23 cellular contexts compared by ENCODE assay signal in the genomic region with DNA sequence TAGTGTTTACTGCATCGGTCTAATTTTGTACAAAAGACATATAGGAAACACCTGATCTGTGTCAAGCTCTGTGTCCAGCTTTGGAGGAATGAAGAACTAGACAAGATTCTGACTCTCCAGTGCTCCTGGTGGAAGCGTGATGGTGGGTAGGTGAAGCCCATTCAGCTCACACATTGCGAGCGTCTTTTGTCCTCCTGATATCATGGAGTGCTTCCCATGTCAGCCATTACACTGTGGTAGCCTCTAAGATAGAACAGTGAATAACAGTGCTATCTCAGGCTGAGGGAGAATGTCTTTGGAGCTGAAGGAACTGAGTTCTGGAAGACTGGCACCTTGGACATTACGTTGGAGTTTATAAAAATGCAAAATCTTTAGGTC.
"Had no signal": no experiment of that assay in that cellular context is flagged by ENCODE, and none has a peak within 500 bp of the region (broad histone marks: within the 10 kb centered on the region; RNA-seq: fewer than 3 reads in every experiment).

No MANE protein-coding gene starts in this region.

- H3K36me3 ChIP-seq: colonic mucosa, gastroesophageal sphincter, heart left ventricle had no signal

- H3K79me2 ChIP-seq: hepatocyte had no signal

- H3K27ac ChIP-seq: colonic mucosa, epithelial cell of prostate, foreskin keratinocyte, gastroesophageal sphincter, heart left ventricle, hepatocyte had no signal

- ATAC-seq: effector memory CD8-positive, alpha-beta T cell; esophagus mucosa; foreskin keratinocyte; gastroesophageal sphincter; heart left ventricle; left colon; left lobe of liver; left ventricle myocardium superior; mucosa of descending colon had no signal

- H2AFZ ChIP-seq: hepatocyte had no signal

- H3K4me1 ChIP-seq: colonic mucosa, foreskin keratinocyte, gastroesophageal sphincter had no signal

- H3K4me3 ChIP-seq: colonic mucosa, gastroesophageal sphincter, heart left ventricle, hepatocyte, mucosa of descending colon had no signal

- H3K4me2 ChIP-seq: hepatocyte had no signal

- H3K9me3 ChIP-seq: colonic mucosa, gastroesophageal sphincter, heart left ventricle, mucosa of descending colon had no signal

- H3K27me3 ChIP-seq: colonic mucosa, foreskin keratinocyte, gastroesophageal sphincter, hepatocyte had no signal

- DNase-seq: colonic mucosa; cortex of kidney; effector CD8-positive, alpha-beta T cell; effector memory CD8-positive, alpha-beta T cell; endodermal cell; erythroblast; foreskin keratinocyte; heart left ventricle; hypothalamus; immature natural killer cell; islet precursor cell; kidney; kidney glomerular epithelial cell; left colon; left ventricle myocardium superior; mesenchymal stem cell; mucosa of descending colon; naive B cell had no signal
